In the genomic region with DNA sequence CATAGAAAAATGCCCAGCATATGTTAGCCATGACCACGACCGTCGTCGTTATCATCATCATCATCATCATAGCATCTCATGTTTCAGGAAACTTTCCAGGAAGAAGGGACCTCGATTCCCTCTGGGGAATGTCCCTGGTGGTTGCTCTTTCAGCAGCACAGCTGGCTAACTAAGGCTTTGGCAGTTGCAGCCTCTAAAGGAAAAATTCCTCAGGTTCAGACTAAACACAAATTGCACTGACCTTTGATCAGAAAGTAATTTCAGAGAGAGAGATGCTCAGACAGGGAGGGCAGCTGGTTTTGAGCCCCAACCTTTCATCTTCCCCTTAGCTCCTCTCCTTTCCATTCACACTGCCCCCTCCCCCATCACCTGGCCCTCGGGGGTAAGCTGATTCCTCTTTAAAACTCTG, we compare ENCODE assay signal across 14 cellular contexts. TPM values are rescaled to one million over a fixed set of nuclear protein-coding genes. Genes with fewer than 3 reads are reported as not detected.
A peak's percentile ranks its signal among the peaks of the same experiment; 100 is the strongest.
DNase-seq lines count a peak whose midpoint lies in the region; ATAC-seq and TF ChIP-seq lines count a peak whose summit lies in the region.
"Had no signal": no experiment of that assay in that cellular context is flagged by ENCODE, and none has a peak within 500 bp of the region (broad histone marks: within the 10 kb centered on the region; RNA-seq: fewer than 3 reads in every experiment).

No MANE protein-coding gene starts in this region.

- H4K5ac ChIP-seq in IMR-90 (ENCODE audit: low read depth, low read length), result peak overlapping the region; percentile 8; the same call in 1 of the 2 replicates

- H3K23ac ChIP-seq in IMR-90 (ENCODE audit: low read depth, low read length), result 0 out of 2 replicates have a peak overlapping the region, but pooled peaks have one; percentile 66

- H2AK5ac ChIP-seq in IMR-90 (ENCODE audit: low read depth, low read length), result no peak overlapping the region

- no CpG with 5 or more reads among the region's 6 CpGs for WGBS in IMR-90 (ENCODE audit: extremely low coverage in 2 of 2, insufficient read length in 1 of 2), 2 experiments

- no peak overlapping the region for H2BK120ac ChIP-seq in IMR-90 (ENCODE audit: low read depth, low read length)

- H3K4me2 ChIP-seq in IMR-90 (ENCODE audit: low read depth, low read length), result peak overlapping the region; percentile 40

- H4K91ac ChIP-seq in IMR-90 (ENCODE audit: insufficient read depth, low read depth, low read length), result no peak overlapping the region

- H3K79me1 ChIP-seq in IMR-90 (ENCODE audit: low read depth in 1 of 2, low read length in 2 of 2), result no peaks in the 10 kb centered on the region

- H3K56ac ChIP-seq in IMR-90 (ENCODE audit: extremely low read depth, insufficient read depth, low read length), result no peak overlapping the region; the same call in 1 of the 2 replicates

- H3K9me3 ChIP-seq in IMR-90 (ENCODE audit: control insufficient read depth, insufficient read depth, low read length), result no peaks in the 10 kb centered on the region
- H3K9me3 ChIP-seq: heart right ventricle, SJCRH30 had no signal

- peak overlapping the region; percentile 70 for H2AFZ ChIP-seq in IMR-90 (replicated peaks; ENCODE audit: low read length, poor library complexity)

- no peak overlapping the region for H3K4me3 ChIP-seq in BJ (ENCODE audit: low read depth, low read length)
- H3K4me3 ChIP-seq in IMR-90 (ENCODE audit: insufficient read depth, low read depth, low read length), result no peak overlapping the region
- no peak overlapping the region for H3K4me3 ChIP-seq in fibroblast of pulmonary artery (replicated peaks; ENCODE audit: low read depth, low read length)
- H3K4me3 ChIP-seq: heart right ventricle, SJCRH30, skin epidermis had no signal

- peaks cover 11% of the 10 kb centered on the region for H3K4me1 ChIP-seq in IMR-90 (ENCODE audit: control insufficient read depth, insufficient read depth, low read length)

- no TSS peak for BruUV-seq in IMR-90 (replicated peaks; lab: Mats Ljungman, UMichigan)

- intact Hi-C loops in IMR-90 (cut with micrococcal nuclease), result loop anchor here (2.0 kb wide), 1 partner anchor 13 kb away; a partner anchor contains a TSS

- H2AK9ac ChIP-seq in IMR-90 (replicated peaks; ENCODE audit: low read depth, low read length, poor library complexity), result peak overlapping the region; percentile 21

- dilution Hi-C loops in IMR-90 (cut with HindIII; ENCODE audit: low sequenced_read_pairs, unreplicated experiment), result no loop called here

- ATAC-seq in IMR-90 (ENCODE audit: low read depth), result peak; percentile 76
- ATAC-seq: heart right ventricle had no signal

- 0 out of 4 replicates have a peak overlapping the region, but pooled peaks of 1 of the 2 experiments have one; percentile 11 for H4K8ac ChIP-seq in IMR-90 (ENCODE audit: low read depth in 2 of 2, low read length in 2 of 2)

- TF ChIP-seq CTCF in BJ (IDR thresholded peaks at IDR 0.05; ENCODE audit: insufficient read depth, low read depth, low read length) (peak; percentile 16; the same call in 1 of the 2 replicates), IMR-90 (conservative IDR thresholded peaks at IDR 0.05; ENCODE audit: low read depth, low read length) (no peak), fibroblast of pulmonary artery (IDR thresholded peaks at IDR 0.05; ENCODE audit: low read length, missing control alignments) (no peak)

- H3K18ac ChIP-seq in IMR-90 (ENCODE audit: low read depth, low read length), result no peak overlapping the region

- in situ Hi-C loops in IMR-90 (cut with MboI; ENCODE audit: low sequenced_read_pairs), result loop anchor here (10.0 kb wide), 1 partner anchor 255 kb away; a partner anchor contains a TSS

- POLR2A ChIA-PET in BJ (lab: Charles Lee), result no interaction called here
- POLR2A ChIA-PET in IMR-90 (lab: Charles Lee; ENCODE audit: unreplicated experiment), result no interaction called here

- CTCF ChIA-PET in BJ (lab: Yijun Ruan, JAX) (interaction anchor here (1.0 to 4.2 kb wide), 5 partner anchors 10 to 52 kb away, joined by 3 to 35 read pairs (median 5); no protein-coding TSS in a partner anchor), IMR-90 (lab: Yijun Ruan, JAX) (interaction anchor here (0.6 to 1.3 kb wide), 5 partner anchors 12 to 144 kb away, joined by 3 to 5 read pairs (median 3); no protein-coding TSS in a partner anchor)

- H3K27ac ChIP-seq in IMR-90 (ENCODE audit: insufficient read depth, low read length), result no peak overlapping the region
- H3K27ac ChIP-seq: heart right ventricle, SJCRH30, skin epidermis had no signal

- DNase-seq in BJ (ENCODE audit: low read depth) (no peak), IMR-90 (peak; percentile 55), fibroblast of pulmonary artery (ENCODE audit: low read depth) (peak; percentile 22), SHP77 treated with DMSO at 0.1 percent for 48 hours (lab: John Stamatoyannopoulos, UW) (no peak), DMS153 (lab: John Stamatoyannopoulos, UW) (no peak)
- no peak for DNase-seq in activated T-cell treated with anti-CD3 and anti-CD28 coated beads, Interleukin-2, amount 50 U/mL, for 48 hours
- DNase-seq: activated CD4-positive, CD25-positive, alpha-beta regulatory T cell treated with anti-CD3 and anti-CD28 coated beads, Interleukin-2, amount 50 U/mL, for 72 hours; activated effector memory CD4-positive, alpha-beta T cell treated with anti-CD3 and anti-CD28 coated beads, Interleukin-2, amount 50 U/mL, for 16 hours; CD8-positive, alpha-beta memory T cell; heart right ventricle; NCI-H2107; SJCRH30; stimulated activated CD8-positive, alpha-beta memory T cell treated with anti-CD3 and anti-CD28 coated beads, Interleukin-4, amount 100 ng/mL, for 48 hours had no signal

- H3K14ac ChIP-seq in IMR-90 (replicated peaks; ENCODE audit: low read depth, low read length), result peak overlapping the region; percentile 76; the same call in 1 of the 2 replicates

- peak overlapping the region; percentile 27; the same call in 1 of the 2 replicates for H3K4ac ChIP-seq in IMR-90 (ENCODE audit: low read depth, low read length)

- peak overlapping the region; percentile 4 for H2BK5ac ChIP-seq in IMR-90 (ENCODE audit: low read depth, low read length, poor library complexity, severe bottlenecking)

- TF ChIP-seq RAD21 in IMR-90 (IDR thresholded peaks at IDR 0.05; ENCODE audit: low read length), result no peak

- TF ChIP-seq POLR2A in IMR-90 (IDR thresholded peaks at IDR 0.05; ENCODE audit: low read depth, low read length), result no peak

- H2BK20ac ChIP-seq in IMR-90 (ENCODE audit: low read depth, low read length), result no peak overlapping the region

- H4K20me1 ChIP-seq in IMR-90 (ENCODE audit: insufficient read depth, low read length), result no peaks in the 10 kb centered on the region

- H3K27me3 ChIP-seq in BJ (ENCODE audit: control insufficient read depth, insufficient read depth, low read length) (peaks cover 1% of the 10 kb centered on the region), IMR-90 (ENCODE audit: control insufficient read depth, insufficient read depth, low read length) (no peaks in the 10 kb centered on the region)

- no peaks in the 10 kb centered on the region for H3K9me1 ChIP-seq in IMR-90 (ENCODE audit: insufficient read depth, low read length)

- no peaks in the 10 kb centered on the region for H3K36me3 ChIP-seq in BJ (ENCODE audit: control insufficient read depth, insufficient read depth, low read length)
- no peaks in the 10 kb centered on the region for H3K36me3 ChIP-seq in IMR-90 (ENCODE audit: control insufficient read depth, insufficient read depth, low read length)
- H3K36me3 ChIP-seq: SJCRH30 had no signal

- no peak overlapping the region; the same call in 1 of the 2 replicates for H3K9ac ChIP-seq in IMR-90 (ENCODE audit: low read depth, low read length)

- H2BK15ac ChIP-seq in IMR-90 (ENCODE audit: low read depth, low read length), result no peak overlapping the region

TF ChIP-seq in IMR-90, 13 proteins besides CTCF, POLR2A, EP300 and RAD21:
- TF ChIP-seq CEBPB (IDR thresholded peaks at IDR 0.05; ENCODE audit: low read depth, low read length), result no peak
- no peak for TF ChIP-seq NFE2L2 (IDR thresholded peaks at IDR 0.05; ENCODE audit: low read depth, low read length)
- no peak for TF ChIP-seq FOS (IDR thresholded peaks at IDR 0.05; ENCODE audit: low read depth, low read length)
- TF ChIP-seq MAZ (IDR thresholded peaks at IDR 0.05; ENCODE audit: borderline replicate concordance, low read depth, low read length), result no peak
- no peak for TF ChIP-seq RFX5 (IDR thresholded peaks at IDR 0.05; ENCODE audit: low read depth, low read length)

RNA-seq across cellular contexts. Expression of a gene that starts 5.6 kb away (rescaled TPM):
- polyA plus RNA-seq in BJ (2011; rRNA removed) (6.7 and 7.6 TPM in 2 replicates), IMR-90 (2012; rRNA removed) (5.8 and 6.1 TPM in 2 replicates)
- 3.0 and 3.8 TPM in 2 replicates for polyA minus RNA-seq in BJ (2011; rRNA and poly(A)+ RNA removed)
- total RNA-seq in IMR-90 (2012; rRNA removed), result 1.4 and 1.8 TPM in 2 replicates
- 4.1 and 5.2 TPM in 2 replicates for polyA plus RNA-seq in IMR-90 (2012; cell fraction: cytosol; rRNA removed)
- 15.4 and 32.5 TPM in 2 replicates for polyA plus RNA-seq in IMR-90 (2012; cell fraction: nucleus; rRNA removed; ENCODE audit: low replicate concordance)
- total RNA-seq: SJCRH30 had no signal

RNA-seq across cellular contexts. Expression of a gene that starts 12.7 kb away (rescaled TPM):
- polyA plus RNA-seq in BJ (2011; rRNA removed) (0.74 and 1.2 TPM in 2 replicates), IMR-90 (2012; rRNA removed) (0.19 and 0.26 TPM in 2 replicates)
- polyA minus RNA-seq in BJ (2011; rRNA and poly(A)+ RNA removed), result 0.10 and 0.52 TPM in 2 replicates
- total RNA-seq in IMR-90 (2012; rRNA removed), result under 0.01 and 0.18 TPM in 2 replicates
- 0.33 and 0.40 TPM in 2 replicates for polyA plus RNA-seq in IMR-90 (2012; cell fraction: cytosol; rRNA removed)
- polyA plus RNA-seq in IMR-90 (2012; cell fraction: nucleus; rRNA removed; ENCODE audit: low replicate concordance), result 0.30 and 0.69 TPM in 2 replicates
- polyA plus RNA-seq: CD8-positive, alpha-beta memory T cell had no signal

RNA-seq across cellular contexts. Expression of a gene that starts 18.5 kb away (rescaled TPM):
- polyA plus RNA-seq in BJ (2011; rRNA removed) (69.6 and 70.5 TPM in 2 replicates), IMR-90 (2012; rRNA removed) (63.6 and 65.4 TPM in 2 replicates)
- polyA minus RNA-seq in BJ (2011; rRNA and poly(A)+ RNA removed), result 27.7 and 30.9 TPM in 2 replicates
- total RNA-seq in IMR-90 (2012; rRNA removed), result 76.0 and 90.8 TPM in 2 replicates
- polyA plus RNA-seq in IMR-90 (2012; cell fraction: cytosol; rRNA removed), result 48.3 and 75.0 TPM in 2 replicates
- polyA plus RNA-seq in IMR-90 (2012; cell fraction: nucleus; rRNA removed; ENCODE audit: low replicate concordance), result 32.9 and 59.1 TPM in 2 replicates

RNA-seq across cellular contexts. Expression of a gene that starts 18.7 kb away (rescaled TPM):
- polyA plus RNA-seq in BJ (2011; rRNA removed) (17.7 and 37.3 TPM in 2 replicates), IMR-90 (2012; rRNA removed) (46.0 and 46.3 TPM in 2 replicates)
- polyA minus RNA-seq in BJ (2011; rRNA and poly(A)+ RNA removed), result 32.6 and 43.8 TPM in 2 replicates
- total RNA-seq in IMR-90 (2012; rRNA removed), result 30.6 and 34.7 TPM in 2 replicates
- polyA plus RNA-seq in IMR-90 (2012; cell fraction: cytosol; rRNA removed), result 39.5 and 40.5 TPM in 2 replicates
- polyA plus RNA-seq in IMR-90 (2012; cell fraction: nucleus; rRNA removed; ENCODE audit: low replicate concordance), result 273 and 417 TPM in 2 replicates

RNA-seq across cellular contexts. Expression of a gene that starts 31.7 kb away (rescaled TPM):
- 18.2 and 28.1 TPM in 2 replicates for polyA plus RNA-seq in BJ (2011; rRNA removed)
- polyA minus RNA-seq in BJ (2011; rRNA and poly(A)+ RNA removed), result 24.4 and 33.3 TPM in 2 replicates
- total RNA-seq in IMR-90 (2012; rRNA removed), result 7.8 and 9.3 TPM in 2 replicates
- 21.4 and 22.1 TPM in 2 replicates for polyA plus RNA-seq in IMR-90 (2012; rRNA removed)
- polyA plus RNA-seq in IMR-90 (2012; cell fraction: cytosol; rRNA removed), result 15.9 and 19.3 TPM in 2 replicates
- polyA plus RNA-seq in IMR-90 (2012; cell fraction: nucleus; rRNA removed; ENCODE audit: low replicate concordance), result 107 and 151 TPM in 2 replicates

Comparison
In these comparisons a context has a peak if more than half of its experiments do, and no peak if none do; other contexts are left out.
1. DNase-seq: peak in IMR-90 (single experiment) and fibroblast of pulmonary artery (single experiment); none in BJ (single experiment), SHP77 treated with DMSO at 0.1 percent for 48 hours (single experiment), activated T-cell treated with anti-CD3 and anti-CD28 coated beads, Interleukin-2, amount 50 U/mL, for 48 hours (0 of 2) and DMS153 (single experiment).